Comparison of ENCODE assay signal across 22 cellular contexts in genomic region chr6:34147906-34148701, GRCh38. TPM values are rescaled to one million over a fixed set of nuclear protein-coding genes. Genes with fewer than 3 reads are reported as not detected.
A peak's percentile ranks its signal among the peaks of the same experiment; 100 is the strongest.
DNase-seq lines count a peak whose midpoint lies in the region; ATAC-seq, FAIRE-seq and TF ChIP-seq lines count a peak whose summit lies in the region.
"Had no signal": no experiment of that assay in that cellular context is flagged by ENCODE, and none has a peak within 500 bp of the region (broad histone marks: within the 10 kb centered on the region; RNA-seq: fewer than 3 reads in every experiment).

No MANE protein-coding gene starts in this region.

- TF ChIP-seq CTCF in DOHH2 (IDR thresholded peaks at IDR 0.05; ENCODE audit: low read depth, low read length, poor library complexity, severe bottlenecking), result no peak
- no peak for TF ChIP-seq CTCF in HEK293 (tag by site-specific recombination; IDR thresholded peaks at IDR 0.05)
- TF ChIP-seq CTCF in GM12878 (IDR thresholded peaks at IDR 0.05 in 2 of 3, conservative IDR thresholded peaks at IDR 0.05 in 1 of 3; ENCODE audit: control insufficient read depth in 2 of 3, extremely low read depth in 1 of 3, insufficient read depth in 1 of 3, low read depth in 3 of 3, low read length in 3 of 3), result no peak
- TF ChIP-seq CTCF in nephron (IDR thresholded peaks at IDR 0.05; ENCODE audit: unreplicated experiment in 3 of 3), result no peak
- no peak for TF ChIP-seq CTCF in D721Med (IDR thresholded peaks at IDR 0.05; ENCODE audit: insufficient read depth, missing control alignments)

- H4K20me1 ChIP-seq in DOHH2 (ENCODE audit: control insufficient read depth, insufficient read depth, low read depth, low read length) (peaks cover 3% of the 10 kb centered on the region; the same call in 1 of the 2 replicates), GM12878 (ENCODE audit: control insufficient read depth, insufficient read depth) (no peaks in the 10 kb centered on the region)

- peaks cover 83% of the 10 kb centered on the region for H3K27me3 Mint-ChIP-seq in nephron (ENCODE audit: low read depth)

- H3K9me3 Mint-ChIP-seq in nephron, result no peaks in the 10 kb centered on the region
- H3K9me3 Mint-ChIP-seq: activated naive CD8-positive, alpha-beta T cell treated with anti-CD3 and anti-CD28 coated beads, Interleukin-2, amount 50 U/mL, for 24 hours; activated T-helper 17 cell treated with anti-CD3 and anti-CD28 coated beads, Interleukin-2, amount 50 U/mL, for 72 hours; CD8-positive, alpha-beta T cell; mesothelial cell of epicardium had no signal

- H3K4me2 ChIP-seq in DOHH2 (ENCODE audit: low read length), result peak overlapping the region; percentile 21; the same call in 1 of the 2 replicates
- peak overlapping the region; percentile 38; the same call in 1 of the 2 replicates for H3K4me2 ChIP-seq in GM12878 (ENCODE audit: control insufficient read depth, insufficient read depth)

- H3K9ac ChIP-seq in GM12878 (ENCODE audit: control insufficient read depth, insufficient read depth, low read length), result no peak overlapping the region

- SMC1A ChIA-PET in GM12878 (lab: Charles Lee; ENCODE audit: uncharacterized antibody, unreplicated experiment), result no interaction called here

- intact Hi-C loops in GM12878 (cut with micrococcal nuclease; ENCODE audit: unreplicated experiment) (no loop called here), sciatic nerve (cut with DNase I) (no loop called here)

- H3K36me3 ChIP-seq in DOHH2 (ENCODE audit: control insufficient read depth, low read length) (no peaks in the 10 kb centered on the region), HEK293 (ENCODE audit: control insufficient read depth in 2 of 2, insufficient read depth in 1 of 2, low read length in 2 of 2) (no peaks in the 10 kb centered on the region), GM12878 (ENCODE audit: control insufficient read depth in 2 of 2, insufficient read depth in 2 of 2, low read length in 1 of 2) (no peaks in the 10 kb centered on the region)

- no peak for TF ChIP-seq EP300 in GM12878 (IDR thresholded peaks at IDR 0.05; ENCODE audit: borderline replicate concordance in 1 of 2, control insufficient read depth in 1 of 2, low read depth in 2 of 2, low read length in 2 of 2)

- 33% methylated on average over 12 of the region's 14 CpGs for WGBS in GM12878 (ENCODE audit: insufficient coverage, insufficient replicate concordance, low lambda C conversion rate, missing lambda C conversion rate)

- no peaks in the 10 kb centered on the region for H3K9me2 ChIP-seq in DOHH2 (replicated peaks; ENCODE audit: control insufficient read depth, low read length)

- peak overlapping the region; percentile 30 to 69 (median 46) for H3K27ac Mint-ChIP-seq in nephron
- H3K27ac Mint-ChIP-seq: activated naive CD8-positive, alpha-beta T cell treated with anti-CD3 and anti-CD28 coated beads, Interleukin-2, amount 50 U/mL, for 24 hours; activated T-helper 17 cell treated with anti-CD3 and anti-CD28 coated beads, Interleukin-2, amount 50 U/mL, for 72 hours; CD8-positive, alpha-beta T cell; mesothelial cell of epicardium had no signal

- H3K27me3 ChIP-seq in DOHH2 (ENCODE audit: control insufficient read depth, low read length) (peaks cover 75% of the 10 kb centered on the region), GM12878 (replicated peaks in 1 of 2; ENCODE audit: control insufficient read depth in 2 of 2, insufficient read depth in 2 of 2, low read length in 1 of 2) (peaks cover 13 to 14% of the 10 kb centered on the region in 2 experiments; a peak in 3 of 4 replicates)

- TF ChIP-seq RAD21 in GM12878 (IDR thresholded peaks at IDR 0.05; ENCODE audit: insufficient read depth, low read depth, low read length), result no peak

- peak overlapping the region; percentile 63 for H2AFZ ChIP-seq in GM12878 (ENCODE audit: control insufficient read depth, low read depth, low read length)

- no peak for TF ChIP-seq POLR2A in GM12878 (IDR thresholded peaks at IDR 0.05; ENCODE audit: low read depth, low read length)

- CTCF ChIA-PET in HEK293 (lab: Yijun Ruan, JAX) (interaction anchor here (1.1 to 2.4 kb wide), 3 partner anchors 15 to 376 kb away, joined by 3 to 8 read pairs (median 3); no protein-coding TSS in a partner anchor), GM12878 (lab: Yijun Ruan, JAX) (no interaction called here)

- ATAC-seq in GM12878 (no peak), HG03432 (IDR thresholded peaks at IDR 0.05; ENCODE audit: unreplicated experiment) (no peak), HG03439 (IDR thresholded peaks at IDR 0.05; ENCODE audit: unreplicated experiment) (no peak), sciatic nerve (no peak)
- ATAC-seq: activated naive CD8-positive, alpha-beta T cell treated with anti-CD3 and anti-CD28 coated beads, Interleukin-2, amount 50 U/mL, for 24 hours; activated T-helper 17 cell treated with anti-CD3 and anti-CD28 coated beads, Interleukin-2, amount 50 U/mL, for 72 hours; body of pancreas; CD8-positive, alpha-beta T cell; left lobe of liver; Right ventricle myocardium inferior had no signal

- peaks cover 55% of the 10 kb centered on the region for H3K4me1 Mint-ChIP-seq in nephron
- H3K4me1 Mint-ChIP-seq: activated T-helper 17 cell treated with anti-CD3 and anti-CD28 coated beads, Interleukin-2, amount 50 U/mL, for 72 hours had no signal

- H3K4me3 ChIP-seq in DOHH2 (ENCODE audit: low read length), result no peak overlapping the region
- no peak overlapping the region for H3K4me3 ChIP-seq in HEK293 (ENCODE audit: low read depth, low read length)
- H3K4me3 ChIP-seq in GM12878, result no peak overlapping the region
- H3K4me3 ChIP-seq: body of pancreas had no signal

- no TSS peak for BruUV-seq in GM12878 (replicated peaks; lab: Mats Ljungman, UMichigan)

- H3K4me1 ChIP-seq in DOHH2 (ENCODE audit: control insufficient read depth, low read length), result peaks cover 35% of the 10 kb centered on the region
- H3K4me1 ChIP-seq in HEK293 (ENCODE audit: control insufficient read depth, insufficient read depth, low read length), result peaks cover 11% of the 10 kb centered on the region
- peaks cover 16% of the 10 kb centered on the region for H3K4me1 ChIP-seq in GM12878 (ENCODE audit: control insufficient read depth, insufficient read depth, low read length)

- H3K4me3 Mint-ChIP-seq in nephron, result peak overlapping the region; percentile 25 to 71 (median 61)
- H3K4me3 Mint-ChIP-seq: activated naive CD8-positive, alpha-beta T cell treated with anti-CD3 and anti-CD28 coated beads, Interleukin-2, amount 50 U/mL, for 24 hours; activated T-helper 17 cell treated with anti-CD3 and anti-CD28 coated beads, Interleukin-2, amount 50 U/mL, for 72 hours; CD8-positive, alpha-beta T cell; mesothelial cell of epicardium had no signal

- H3K79me2 ChIP-seq in DOHH2 (ENCODE audit: control insufficient read depth, low read length), result no peaks in the 10 kb centered on the region
- no peaks in the 10 kb centered on the region for H3K79me2 ChIP-seq in GM12878 (ENCODE audit: control insufficient read depth, insufficient read depth, low read length)

- H3K36me3 Mint-ChIP-seq in nephron (ENCODE audit: low read depth), result no peaks in the 10 kb centered on the region
- H3K36me3 Mint-ChIP-seq: CD8-positive, alpha-beta T cell; mesothelial cell of epicardium had no signal

- no peaks in the 10 kb centered on the region for H3F3A ChIP-seq in DOHH2 (ENCODE audit: control insufficient read depth, insufficient read depth)

- FAIRE-seq in GM12878 (lab: Jason Lieb, UNC) (no peak), D721Med (lab: Jason Lieb, UNC) (no peak)
- FAIRE-seq: colon, endometrium had no signal

- POLR2A ChIA-PET in HEK293 (lab: Yijun Ruan, JAX), result interaction anchor here (0.5 kb wide), 1 partner anchor 820 kb away, joined by 3 read pairs; no protein-coding TSS in a partner anchor
- POLR2A ChIA-PET in GM12878 (lab: Charles Lee), result no interaction called here

- in situ Hi-C loops in GM12878 (cut with MboI), result no loop called here

- H3K27ac ChIP-seq in DOHH2 (ENCODE audit: low read depth, low read length) (no peak overlapping the region), HEK293 (ENCODE audit: extremely low read depth, low read depth, low read length) (no peak overlapping the region), GM12878 (ENCODE audit: control insufficient read depth, insufficient read depth) (no peak overlapping the region)
- H3K27ac ChIP-seq: body of pancreas had no signal

- DNase-seq in GM12878 (ENCODE audit: low read depth, low spot score), result no peak
- DNase-seq in D721Med (ENCODE audit: insufficient read length, low spot score), result no peak
- DNase-seq in sciatic nerve (ENCODE audit: low spot score), result no peak
- DNase-seq: activated naive CD8-positive, alpha-beta T cell treated with anti-CD3 and anti-CD28 coated beads, Interleukin-2, amount 50 U/mL, for 24 hours; body of pancreas; CD8-positive, alpha-beta T cell; NCI-H187; stimulated activated CD8-positive, alpha-beta memory T cell treated with anti-CD3 and anti-CD28 coated beads, Interleukin-4, amount 100 ng/mL, for 48 hours; SW 1271 had no signal

- H3K9me3 ChIP-seq in DOHH2 (ENCODE audit: control insufficient read depth, insufficient read depth, low read length), result no peaks in the 10 kb centered on the region
- no peaks in the 10 kb centered on the region for H3K9me3 ChIP-seq in HEK293 (ENCODE audit: control insufficient read depth, insufficient read depth, low read depth, low read length)
- no peaks in the 10 kb centered on the region for H3K9me3 ChIP-seq in GM12878 (replicated peaks; ENCODE audit: control insufficient read depth, insufficient read depth, low read length)
- H3K9me3 ChIP-seq: body of pancreas had no signal

- RAD21 ChIA-PET in GM12878 (lab: Charles Lee; ENCODE audit: unreplicated experiment), result no interaction called here

TF ChIP-seq in HEK293, 187 proteins besides CTCF, POLR2A, EP300 and RAD21 (continues in another document):
- TF ChIP-seq ZNF654 (tag by site-specific recombination; IDR thresholded peaks at IDR 0.05; ENCODE audit: low read depth), result no peak

TF ChIP-seq in GM12878, 131 proteins besides CTCF, POLR2A, EP300 and RAD21 (continues in another document):
- no peak for TF ChIP-seq HDGF (IDR thresholded peaks at IDR 0.05)

RNA-seq across cellular contexts. Expression of gene GRM4, which starts 2.2 kb away (rescaled TPM):
- 0.10 TPM in 1 of 2 replicates, not detected in the other for total RNA-seq in GM12878 (2013; cell fraction: nucleolus; rRNA removed)
- total RNA-seq in GM12878 (2014; rRNA removed), result under 0.01 and 0.11 TPM in 2 replicates
- 0.22 TPM in 1 of 2 replicates, not detected in the other for total RNA-seq in GM12878 (2014; rRNA removed; fragmentation: Illumina TruSeq; extraction: Trizol)
- 0.16 and 0.31 TPM in 2 replicates for total RNA-seq in GM12878 (2021)
- 0.16 TPM for polyA plus RNA-seq in GM12878 (2011; ENCODE audit: low read depth)
- 0.03 TPM in 1 of 2 replicates, not detected in the other for polyA plus RNA-seq in GM12878 (2011; rRNA removed)
- 0.01 and 0.05 TPM in 2 replicates for polyA plus RNA-seq in GM12878 (2011; cell fraction: cytosol; rRNA removed)
- polyA plus RNA-seq in GM12878 (2011; cell fraction: nucleus; rRNA removed), result 0.20 and 0.39 TPM in 2 replicates
- polyA plus RNA-seq in GM12878 (2012), result 0.16 and 0.21 TPM in 2 replicates
- polyA plus RNA-seq in GM12878 (2014; fragmentation: Illumina TruSeq; extraction: Trizol), result 0.01 TPM in 1 of 2 replicates, not detected in the other
- not detected for polyA plus RNA-seq in GM12878 (2014; fragmentation: Nextera tagmentation; extraction: Ambion mirVana)
- polyA plus RNA-seq in GM12878 (2014; rRNA removed), result 0.01 and 0.05 TPM in 2 replicates
- polyA plus RNA-seq in GM12878 (2016; fragmentation: Nextera tagmentation; extraction: Ambion mirVana), result under 1 TPM; 0.04 TPM
- polyA minus RNA-seq in GM12878 (2011; rRNA and poly(A)+ RNA removed), result 0.22 TPM in 1 of 2 replicates, not detected in the other
- polyA minus RNA-seq in GM12878 (2011; cell fraction: cytosol; rRNA and poly(A)+ RNA removed), result not detected in 2 replicates
- under 0.01 and 0.19 TPM in 2 replicates for polyA minus RNA-seq in GM12878 (2011; cell fraction: nucleus; rRNA and poly(A)+ RNA removed)
- total RNA-seq in sciatic nerve, result not detected
- total RNA-seq: activated T-helper 17 cell treated with anti-CD3 and anti-CD28 coated beads, Interleukin-2, amount 50 U/mL, for 72 hours; left lobe of liver; Right ventricle myocardium inferior; subcutaneous adipose tissue had no signal
- polyA plus RNA-seq: fibroblast of lung had no signal
